ENCODE assay signal across 12 cellular contexts in genomic region chr14:90624732-90625444, GRCh38.
DNase-seq lines count a peak whose midpoint lies in the region; ATAC-seq and TF ChIP-seq lines count a peak whose summit lies in the region.
"Had no signal": no experiment of that assay in that cellular context is flagged by ENCODE, and none has a peak within 500 bp of the region (broad histone marks: within the 10 kb centered on the region; RNA-seq: fewer than 3 reads in every experiment).

No MANE protein-coding gene starts in this region.

- intact Hi-C loops in Right ventricle myocardium superior (cut with DNase I) (no loop called here), adrenal gland (cut with DNase I) (no loop called here)

- no peak for ATAC-seq in Right ventricle myocardium superior (ENCODE audit: poor library complexity)

- 49 to 53% (median 51%) methylated on average over 16 of the region's 16 CpGs for WGBS in adrenal gland, 4 donors

- H3K36me3 ChIP-seq in right atrium auricular region (no peaks in the 10 kb centered on the region), adrenal gland (replicated peaks in 1 of 2) (no peaks in the 10 kb centered on the region)
- H3K36me3 ChIP-seq: uterus had no signal

- TF ChIP-seq CTCF in right atrium auricular region (IDR thresholded peaks at IDR 0.05) (no peak), adrenal gland (IDR thresholded peaks at IDR 0.05) (no peak)

- no peaks in the 10 kb centered on the region for H3K27me3 ChIP-seq in right atrium auricular region
- H3K27me3 ChIP-seq in adrenal gland: no peaks in the 10 kb centered on the region
- H3K27me3 ChIP-seq: uterus had no signal

- peak overlapping the region; percentile 70 to 72 for H3K27ac ChIP-seq in right atrium auricular region
- peak overlapping the region in 4 of 5 donors; percentile 19 to 83 (median 76) for H3K27ac ChIP-seq in adrenal gland
- H3K27ac ChIP-seq: SK-N-MC, uterus had no signal

- peak; percentile 54 for DNase-seq in right atrium auricular region (ENCODE audit: low spot score)
- DNase-seq in Right ventricle myocardium superior: no peak
- DNase-seq in adrenal gland: peak in 5 of 7 donors; percentile 41 to 57 (median 46)
- DNase-seq in left kidney (ENCODE audit: low read depth, low spot score): peak; percentile 51
- DNase-seq in stimulated activated CD4-positive, alpha-beta T cell treated with anti-CD3 and anti-CD28 coated beads, Interleukin-4, amount 100 ng/mL, for 1 hour: no peak
- no peak for DNase-seq in activated CD4-positive, alpha-beta T cell treated with anti-CD3 and anti-CD28 coated beads for 1 hour
- no peak for DNase-seq in T-helper 1 cell
- no peak for DNase-seq in NCI-H526 (lab: John Stamatoyannopoulos, UW)
- DNase-seq: naive B cell, NCI-H1092, uterus had no signal

- TF ChIP-seq POLR2A in adrenal gland (IDR thresholded peaks at IDR 0.05): no peak

- H3K9me3 ChIP-seq in right atrium auricular region (no peaks in the 10 kb centered on the region), adrenal gland (replicated peaks in 1 of 3) (no peaks in the 10 kb centered on the region)
- H3K9me3 ChIP-seq: uterus had no signal

- H3K4me3 ChIP-seq in right atrium auricular region: no peak overlapping the region
- H3K4me3 ChIP-seq in adrenal gland: peak overlapping the region in 1 of 4 donors; percentile 8
- H3K4me3 ChIP-seq: SK-N-MC, uterus had no signal

- H3K4me1 ChIP-seq in right atrium auricular region: peaks cover 0 to 58% of the 10 kb centered on the region in 2 donors
- peaks cover 28 to 29% of the 10 kb centered on the region in 2 donors for H3K4me1 ChIP-seq in adrenal gland (replicated peaks in 1 of 2)
- H3K4me1 ChIP-seq: uterus had no signal

Comparison
In these comparisons a context has a peak if more than half of its experiments do, and no peak if none do; other contexts are left out.
1. DNase-seq: peak in right atrium auricular region (single experiment), adrenal gland (5 of 7) and left kidney (single experiment); none in Right ventricle myocardium superior (single experiment), stimulated activated CD4-positive, alpha-beta T cell treated with anti-CD3 and anti-CD28 coated beads, Interleukin-4, amount 100 ng/mL, for 1 hour (single experiment), activated CD4-positive, alpha-beta T cell treated with anti-CD3 and anti-CD28 coated beads for 1 hour (single experiment), T-helper 1 cell (0 of 5) and NCI-H526 (0 of 2).